24 cellular contexts compared by ENCODE assay signal in genomic region chr2:236287656-236288055, GRCh38. TPM values are rescaled to one million over a fixed set of nuclear protein-coding genes. Genes with fewer than 3 reads are reported as not detected.
"Had no signal": no experiment of that assay in that cellular context is flagged by ENCODE, and none has a peak within 500 bp of the region (broad histone marks: within the 10 kb centered on the region; RNA-seq: fewer than 3 reads in every experiment).

No MANE protein-coding gene starts in this region.

- ATAC-seq: HepG2, Panc1 had no signal

- DNase-seq: IMR-90, Karpas-422, KG1, NCI-H1092, NCI-H1105 treated with DMSO at 0.1 percent for 48 hours, NCI-H1417 treated with DMSO at 0.1 percent for 48 hours, NCI-H146, NCI-H1694 treated with DMSO at 0.1 percent for 48 hours, NCI-H1930, NCI-H2081, NCI-H2107, NCI-H2227 treated with DMSO at 0.1 percent for 48 hours, NCI-H524 treated with DMSO at 0.1 percent for 48 hours, NCI-H69, NCI-H774, SHP77 treated with DMSO at 0.1 percent for 48 hours had no signal

- H3K36me3 ChIP-seq: MG63, SJCRH30 had no signal

- H3K9me3 ChIP-seq: MG63, SJCRH30 had no signal

- FAIRE-seq: HepG2 had no signal

- H3K27ac ChIP-seq: RWPE1, SJCRH30, SK-N-MC had no signal

- H3K4me3 ChIP-seq: MG63, SJCRH30, SK-N-MC had no signal

- H3K27me3 ChIP-seq: SJCRH30 had no signal

RNA-seq across cellular contexts. Expression of gene ASB18, which starts 23.4 kb away (rescaled TPM):
- total RNA-seq: HepG2, HT1080, IMR-90, NCI-H460 had no signal
- polyA plus RNA-seq: HepG2, IMR-90 had no signal
